In the genomic region with DNA sequence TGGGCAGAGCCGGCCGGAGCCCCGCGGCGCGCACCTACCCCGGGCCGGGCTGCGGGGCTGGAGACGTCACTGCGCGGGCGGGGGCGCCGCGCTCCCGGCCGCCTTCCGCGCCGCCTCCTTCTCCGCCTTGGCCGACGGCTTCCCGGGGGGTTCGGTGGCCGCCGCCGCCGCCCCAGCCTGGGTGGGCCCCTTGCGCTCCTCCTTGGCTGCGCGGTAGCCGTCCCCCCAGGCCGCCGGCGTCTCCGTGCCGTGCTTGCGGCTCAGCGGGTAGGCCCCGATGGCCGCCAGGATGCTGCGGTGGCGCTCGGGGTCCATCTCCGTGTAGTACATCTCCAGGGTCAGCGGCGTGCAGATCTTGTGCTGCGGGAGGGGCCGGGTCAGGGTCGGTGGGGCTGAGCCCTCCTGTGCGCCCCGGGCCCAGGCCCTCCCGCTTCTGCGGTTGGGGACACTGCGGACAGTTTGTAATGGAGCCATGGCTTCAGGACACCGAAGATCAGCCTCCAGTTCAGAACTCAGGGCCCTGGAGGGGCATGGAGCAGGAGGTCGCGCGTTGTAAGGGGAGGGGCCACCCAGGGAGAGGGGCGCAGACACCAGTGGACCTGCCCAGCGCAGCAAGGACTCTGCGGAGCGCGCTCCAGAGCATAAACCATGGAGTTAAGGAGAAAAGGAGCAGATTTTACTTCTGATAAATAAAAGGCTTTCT, we compare ENCODE assay signal across 11 cellular contexts. TPM values are rescaled to one million over a fixed set of nuclear protein-coding genes. Genes with fewer than 3 reads are reported as not detected.
DNase-seq lines count a peak whose midpoint lies in the region; ATAC-seq and TF ChIP-seq lines count a peak whose summit lies in the region.
"Had no signal": no experiment of that assay in that cellular context is flagged by ENCODE, and none has a peak within 500 bp of the region (broad histone marks: within the 10 kb centered on the region; RNA-seq: fewer than 3 reads in every experiment).

No MANE protein-coding gene starts in this region.

- ATAC-seq in heart right ventricle = no peak
- no peak for ATAC-seq in GM21526 (IDR thresholded peaks at IDR 0.05; ENCODE audit: low FRiP score, unreplicated experiment)
- no peak for ATAC-seq in GM21619 (IDR thresholded peaks at IDR 0.05; ENCODE audit: unreplicated experiment)

- 0 out of 2 replicates have a peak, but pooled peaks have one; percentile 4 for TF ChIP-seq CTCF in WERI-Rb-1 (IDR thresholded peaks at IDR 0.05; ENCODE audit: low read depth, low read length)
- no peak for TF ChIP-seq CTCF in heart right ventricle (IDR thresholded peaks at IDR 0.05)
- no peak for TF ChIP-seq CTCF in retinal pigment epithelial cell (conservative IDR thresholded peaks at IDR 0.05; ENCODE audit: low read depth, low read length)

- H3K9me3 ChIP-seq in WERI-Rb-1 (ENCODE audit: severe bottlenecking) = peaks cover 5% of the 10 kb centered on the region
- peaks cover 0 to 4% (median 0%) of the 10 kb centered on the region in 11 donors for H3K9me3 ChIP-seq in heart right ventricle

- peaks cover 3% of the 10 kb centered on the region for H3K27me3 ChIP-seq in WERI-Rb-1 (ENCODE audit: insufficient read depth, low read depth, severe bottlenecking)
- H3K27me3 ChIP-seq in heart right ventricle = peaks cover 25 to 60% (median 58%) of the 10 kb centered on the region in 7 donors

- H3K36me3 ChIP-seq in WERI-Rb-1 (no peaks in the 10 kb centered on the region), heart right ventricle (no peaks in the 10 kb centered on the region)

- H3K27ac ChIP-seq in WERI-Rb-1 = no peak overlapping the region
- no peak overlapping the region for H3K27ac ChIP-seq in heart right ventricle
- H3K27ac ChIP-seq: HL-60, RWPE1 had no signal

- peaks cover 5 to 25% (median 15%) of the 10 kb centered on the region in 9 donors for H3K4me1 ChIP-seq in heart right ventricle

- intact Hi-C loops in heart right ventricle (cut with DNase I) = loop anchor here in 7 of 10 donors (5.0 to 10.0 kb wide), 4 partner anchors 189 to 281 kb away; partner anchors contain the start of gene CYP2E1 (in 5 of the 7)

- WGBS in heart right ventricle, 2 donors = 5 to 7% methylated on average over 56 to 66 of the region's 66 CpGs

- DNase-seq in DMS53 (lab: John Stamatoyannopoulos, UW) (peak; percentile 58), WERI-Rb-1 (no peak), heart right ventricle (no peak), retinal pigment epithelial cell (ENCODE audit: low read depth) (no peak), KG1 (lab: John Stamatoyannopoulos, UW) (no peak), NCI-H526 treated with DMSO at 0.1 percent for 48 hours (lab: John Stamatoyannopoulos, UW) (no peak)

- peak overlapping the region; percentile 69 for H3K4me3 ChIP-seq in WERI-Rb-1 (ENCODE audit: low read depth, low read length)
- peak overlapping the region in 9 of 10 donors; percentile 33 to 49 (median 35) for H3K4me3 ChIP-seq in heart right ventricle
- H3K4me3 ChIP-seq in retinal pigment epithelial cell (ENCODE audit: low read length) = peak overlapping the region; percentile 36

RNA-seq across cellular contexts. Expression of gene CALY, which starts 10.8 kb away (rescaled TPM):
- under 1 TPM in 1 of 10 donors, not detected in 9; 0.77 TPM for total RNA-seq in heart right ventricle
- polyA plus RNA-seq in heart right ventricle = under 1 TPM in 1 of 2 donors, not detected in 1; 0.09 TPM
- total RNA-seq: pulmonary artery endothelial cell had no signal

RNA-seq across cellular contexts. Expression of gene ZNF511, which starts 17.2 kb away (rescaled TPM):
- 10 to 100 TPM; 30.6 to 54.6 (median 43.5) TPM for total RNA-seq in heart right ventricle
- 100 to 1,000 TPM in 1 of 2 donors, 10 to 100 TPM in 1; 38.7 to 129 TPM for polyA plus RNA-seq in heart right ventricle

RNA-seq across cellular contexts. Expression of gene TUBGCP2, which starts 17.2 kb away (rescaled TPM):
- 10 to 100 TPM; 31.5 to 48.3 (median 36.9) TPM for total RNA-seq in heart right ventricle
- 10 to 100 TPM; 37.5 to 77.6 TPM for polyA plus RNA-seq in heart right ventricle

RNA-seq across cellular contexts. Expression of gene PRAP1, which starts 21.3 kb away (rescaled TPM):
- total RNA-seq in heart right ventricle = not detected
- not detected for polyA plus RNA-seq in heart right ventricle
- total RNA-seq: pulmonary artery endothelial cell had no signal

RNA-seq across cellular contexts. Expression of gene FUOM, which starts 31.9 kb away (rescaled TPM):
- total RNA-seq in heart right ventricle = 10 to 100 TPM in 2 of 10 donors, 1 to 10 TPM in 8; 2.0 to 13.5 (median 5.1) TPM
- polyA plus RNA-seq in heart right ventricle = 10 to 100 TPM; 16.5 to 17.0 TPM
